ENCODE assay signal across 8 cellular contexts in genomic region chr7:112869111-112869774, GRCh38.
DNase-seq lines count a peak whose midpoint lies in the region; TF ChIP-seq lines count a peak whose summit lies in the region.

No MANE protein-coding gene starts in this region.

- H3K4me1 Mint-ChIP-seq in chondrocyte (ENCODE audit: low read depth) (peaks cover 7% of the 10 kb centered on the region), mesothelial cell of epicardium (no peaks in the 10 kb centered on the region), type B pancreatic cell (ENCODE audit: unreplicated experiment) (no peaks in the 10 kb centered on the region)

- peak; percentile 7 for DNase-seq in 8988T
- DNase-seq in GM13977 (ENCODE audit: low spot score), result peak; percentile 24
- DNase-seq in Jurkat, Clone E6-1 (ENCODE audit: low read depth, low spot score), result peak; percentile 67
- DNase-seq in chondrocyte (ENCODE audit: low spot score), result no peak
- DNase-seq in mesothelial cell of epicardium (ENCODE audit: low spot score in 2 of 2, unreplicated experiment in 2 of 2), result no peak
- no peak for DNase-seq in type B pancreatic cell (ENCODE audit: extremely low spot score, unreplicated experiment)
- DNase-seq in nucleus accumbens (lab: John Stamatoyannopoulos, UW), result no peak

- H3K9me3 Mint-ChIP-seq in chondrocyte (ENCODE audit: low read depth) (peaks cover 13% of the 10 kb centered on the region), mesothelial cell of epicardium (peaks cover 40% of the 10 kb centered on the region), type B pancreatic cell (peaks cover 12% of the 10 kb centered on the region)

- TF ChIP-seq CTCF in GM13977 (IDR thresholded peaks at IDR 0.05; ENCODE audit: extremely low read depth, insufficient read depth, missing control alignments) (peak; percentile 88), WI38 (IDR thresholded peaks at IDR 0.05; ENCODE audit: low read depth, low read length) (peak; percentile 86), chondrocyte (IDR thresholded peaks at IDR 0.05) (peak; percentile 83), mesothelial cell of epicardium (IDR thresholded peaks at IDR 0.05; ENCODE audit: unreplicated experiment) (peak; percentile 36), type B pancreatic cell (conservative IDR thresholded peaks at IDR 0.05) (peak; percentile 78)

- H3K4me3 ChIP-seq in Jurkat, Clone E6-1 (ENCODE audit: low read length), result no peak overlapping the region
- H3K4me3 ChIP-seq in WI38 (ENCODE audit: low read depth, low read length), result no peak overlapping the region

- no peak overlapping the region for H3K27ac Mint-ChIP-seq in chondrocyte (ENCODE audit: unreplicated experiment)
- no peak overlapping the region for H3K27ac Mint-ChIP-seq in mesothelial cell of epicardium
- no peak overlapping the region for H3K27ac Mint-ChIP-seq in type B pancreatic cell

- in situ Hi-C loops in GM13977 (cut with MboI; ENCODE audit: low pct_unique_long_range_greater_than_20kb, low sequenced_read_pairs, unreplicated experiment), result no loop called here

- H3K36me3 Mint-ChIP-seq in chondrocyte (ENCODE audit: low read depth) (peaks cover 2% of the 10 kb centered on the region), mesothelial cell of epicardium (peaks cover 41% of the 10 kb centered on the region), type B pancreatic cell (peaks cover 23% of the 10 kb centered on the region)

- H3K27me3 Mint-ChIP-seq in chondrocyte (ENCODE audit: low read depth) (no peaks in the 10 kb centered on the region), mesothelial cell of epicardium (ENCODE audit: low read depth) (no peaks in the 10 kb centered on the region), type B pancreatic cell (no peaks in the 10 kb centered on the region)

- no peak overlapping the region for H3K4me3 Mint-ChIP-seq in chondrocyte (ENCODE audit: unreplicated experiment)
- H3K4me3 Mint-ChIP-seq in mesothelial cell of epicardium, result no peak overlapping the region
- no peak overlapping the region for H3K4me3 Mint-ChIP-seq in type B pancreatic cell

Comparison
In these comparisons a context has a peak if more than half of its experiments do, and no peak if none do; other contexts are left out.
1. DNase-seq: peak in 8988T (single experiment), GM13977 (single experiment) and Jurkat, Clone E6-1 (single experiment); none in chondrocyte (single experiment), mesothelial cell of epicardium (0 of 2), type B pancreatic cell (single experiment) and nucleus accumbens (0 of 56).
2. CTCF ChIP-seq: peak in every context shown above with its lines; median percentile 88 in GM13977; 86 in WI38; 83 in chondrocyte; 78 in type B pancreatic cell; 36 in mesothelial cell of epicardium.